ENCODE assay signal across 8 cellular contexts in genomic region chrX:107775000-107775733, GRCh38.
DNase-seq lines count a peak whose midpoint lies in the region; ATAC-seq and TF ChIP-seq lines count a peak whose summit lies in the region.

No MANE protein-coding gene starts in this region.

- H3K27me3 ChIP-seq in WERI-Rb-1 (ENCODE audit: insufficient read depth, low read depth, severe bottlenecking): peaks cover 58% of the 10 kb centered on the region
- peaks cover 10% of the 10 kb centered on the region for H3K27me3 ChIP-seq in rectal smooth muscle tissue (ENCODE audit: control insufficient read depth, insufficient read depth, low read length)

- POLR2A ChIA-PET in HEK293T (lab: Yijun Ruan, JAX): interaction anchor here (1.0 to 6.2 kb wide), 24 partner anchors 8 to 147 kb away, joined by 3 to 198 read pairs (median 6); partner anchors contain the start of genes MID2 and PRPS1

- peak; percentile 36 for ATAC-seq in HG02678 (IDR thresholded peaks at IDR 0.05; ENCODE audit: unreplicated experiment)

- CTCF ChIA-PET in HEK293T (lab: Yijun Ruan, JAX): interaction anchor here (0.5 to 9.6 kb wide), 20 partner anchors 8 to 237 kb away, joined by 3 to 173 read pairs (median 5); no protein-coding TSS in a partner anchor

- H3K9ac ChIP-seq in rectal smooth muscle tissue (ENCODE audit: low read length): peak overlapping the region; percentile 73

- H3K36me3 ChIP-seq in WERI-Rb-1: no peaks in the 10 kb centered on the region
- no peaks in the 10 kb centered on the region for H3K36me3 ChIP-seq in rectal smooth muscle tissue (ENCODE audit: control insufficient read depth, insufficient read depth, low read length)

- H3K4me3 ChIP-seq in GM08714 (ENCODE audit: low read length): peak overlapping the region; percentile 1; the same call in 1 of the 2 replicates
- H3K4me3 ChIP-seq in WERI-Rb-1 (ENCODE audit: low read depth, low read length): peak overlapping the region; percentile 40
- H3K4me3 ChIP-seq in foreskin fibroblast (ENCODE audit: low read depth in 1 of 2, low read length in 2 of 2): peak overlapping the region; percentile 44 to 52
- peak overlapping the region; percentile 74 for H3K4me3 ChIP-seq in rectal smooth muscle tissue (ENCODE audit: low read length)

- peaks cover 5% of the 10 kb centered on the region for H3K4me1 ChIP-seq in rectal smooth muscle tissue (ENCODE audit: control insufficient read depth, insufficient read depth, low read length)

- TF ChIP-seq CTCF in WERI-Rb-1 (IDR thresholded peaks at IDR 0.05; ENCODE audit: low read depth, low read length) (no peak), foreskin fibroblast (IDR thresholded peaks at IDR 0.05; ENCODE audit: low read depth, low read length) (no peak)

- H3K9me3 ChIP-seq in WERI-Rb-1 (ENCODE audit: severe bottlenecking): no peaks in the 10 kb centered on the region

- DNase-seq in WERI-Rb-1 (no peak), foreskin fibroblast (no peak), HEK293T (ENCODE audit: extremely low spot score) (no peak), NCI-H2171 treated with DMSO at 0.1 percent for 48 hours (lab: John Stamatoyannopoulos, UW) (no peak), cortex of kidney (lab: John Stamatoyannopoulos, UW) (no peak)

- H3K27ac ChIP-seq in WERI-Rb-1: no peak overlapping the region
- H3K27ac ChIP-seq in rectal smooth muscle tissue (ENCODE audit: low read depth, low read length): peak overlapping the region; percentile 68

TF ChIP-seq in HEK293T, 16 proteins besides CTCF, POLR2A, EP300 and RAD21:
- no peak for TF ChIP-seq PKNOX1 (IDR thresholded peaks at IDR 0.05)
- no peak for TF ChIP-seq NFRKB (IDR thresholded peaks at IDR 0.05)
- no peak for TF ChIP-seq ELF4 (IDR thresholded peaks at IDR 0.05)
- TF ChIP-seq SP1 (IDR thresholded peaks at IDR 0.05): no peak
- TF ChIP-seq FOXA1 (IDR thresholded peaks at IDR 0.05): no peak
- no peak for TF ChIP-seq SUZ12 (IDR thresholded peaks at IDR 0.05)
- TF ChIP-seq LEF1 (IDR thresholded peaks at IDR 0.05; ENCODE audit: borderline replicate concordance): no peak
- TF ChIP-seq L3MBTL2 (conservative IDR thresholded peaks at IDR 0.05): no peak
- TF ChIP-seq TARDBP (IDR thresholded peaks at IDR 0.05): no peak
- TF ChIP-seq BHLHE40 (IDR thresholded peaks at IDR 0.05; ENCODE audit: borderline replicate concordance): no peak
- TF ChIP-seq HDGF (IDR thresholded peaks at IDR 0.05; ENCODE audit: borderline replicate concordance): no peak
- TF ChIP-seq FOXM1 (IDR thresholded peaks at IDR 0.05; ENCODE audit: borderline replicate concordance): no peak
- no peak for TF ChIP-seq ZNF384 (IDR thresholded peaks at IDR 0.05)
- TF ChIP-seq ARNT (IDR thresholded peaks at IDR 0.05): no peak
- no peak for TF ChIP-seq CTBP1 (IDR thresholded peaks at IDR 0.05; ENCODE audit: borderline replicate concordance)
- no peak for TF ChIP-seq FOXK2 (IDR thresholded peaks at IDR 0.05)

Comparison
In these comparisons a context has a peak if more than half of its experiments do, and no peak if none do; other contexts are left out.
1. H3K4me3 ChIP-seq: peak in every context shown above with its lines; median percentile 74 in rectal smooth muscle tissue; 48 in foreskin fibroblast; 40 in WERI-Rb-1; 1 in GM08714.